Comparison of ENCODE assay signal across 8 cellular contexts in the genomic region with DNA sequence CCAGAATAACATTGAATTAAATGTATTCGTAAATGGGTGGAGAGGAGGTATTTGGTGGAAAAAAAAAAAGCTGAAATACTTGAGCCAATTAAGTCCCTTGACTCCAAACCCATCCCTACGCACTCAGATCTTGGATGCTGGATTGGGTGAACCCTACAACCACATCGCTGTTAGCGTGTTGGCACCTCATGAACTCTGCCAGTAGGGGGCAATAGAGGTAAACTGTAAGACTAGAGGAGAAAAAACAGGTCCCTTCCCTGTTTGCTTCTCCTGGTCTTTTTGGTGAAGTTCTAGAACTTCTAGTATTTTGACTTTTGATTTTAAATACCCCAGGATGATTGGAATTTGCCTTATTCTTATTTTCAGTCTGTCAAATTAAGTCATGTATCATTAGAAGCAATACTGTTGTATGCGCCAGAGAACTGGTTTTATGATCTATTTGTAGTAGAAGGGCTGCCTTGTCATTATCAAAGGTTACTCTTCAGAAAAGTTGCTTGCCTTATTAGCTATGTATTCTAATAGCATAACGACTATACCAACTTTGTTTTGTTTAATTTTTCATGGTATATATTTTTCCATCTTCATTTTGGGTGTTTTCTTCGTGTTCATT. TPM values are rescaled to one million over a fixed set of nuclear protein-coding genes. Genes with fewer than 3 reads are reported as not detected.
DNase-seq lines count a peak whose midpoint lies in the region; ATAC-seq and TF ChIP-seq lines count a peak whose summit lies in the region.

No MANE protein-coding gene starts in this region.

- no peak overlapping the region for H2BK15ac ChIP-seq in H9 (ENCODE audit: low read depth, low read length)

- H3K79me1 ChIP-seq in H9 (ENCODE audit: insufficient read depth, low read depth, low read length, poor library complexity, severe bottlenecking), result no peaks in the 10 kb centered on the region

- H3K4me3 Mint-ChIP-seq in H9, result no peak overlapping the region
- no peak overlapping the region for H3K4me3 Mint-ChIP-seq in naive thymus-derived CD4-positive, alpha-beta T cell
- H3K4me3 Mint-ChIP-seq in activated T-helper 1 cell treated with anti-CD3 and anti-CD28 coated beads, Interleukin-12 subunit alpha, Interleukin-12 subunit beta, Interleukin-2, Interleukin-4 antibody, amounts not matched to agents 30 ng/mL and 10 ng/mL and 1 ng/mL, durations not matched to agents 14 hours and 24 hours and 36 hours, result no peak overlapping the region

- H3K23me2 ChIP-seq in H9 (ENCODE audit: insufficient read length, low read depth, low read length, poor library complexity, severe bottlenecking), result no peaks in the 10 kb centered on the region

- no peak overlapping the region for H4K91ac ChIP-seq in H9 (ENCODE audit: insufficient read length, low read depth, low read length)

- H4K8ac ChIP-seq in H9 (replicated peaks; ENCODE audit: insufficient read length, low read depth, low read length), result no peak overlapping the region

- no peaks in the 10 kb centered on the region for H3K4me1 ChIP-seq in H9 (ENCODE audit: insufficient read depth, low read length)
- no peaks in the 10 kb centered on the region for H3K4me1 ChIP-seq in naive thymus-derived CD4-positive, alpha-beta T cell (ENCODE audit: control insufficient read depth in 2 of 2, insufficient read depth in 2 of 2, low read length in 2 of 2)

- CTCF ChIA-PET in AG04450 (lab: Charles Lee), result no interaction called here
- CTCF ChIA-PET in naive thymus-derived CD4-positive, alpha-beta T cell (lab: Charles Lee), result no interaction called here

- H2BK20ac ChIP-seq in H9 (ENCODE audit: low read depth, low read length, poor library complexity, severe bottlenecking), result no peak overlapping the region

- no peak overlapping the region for H2AK5ac ChIP-seq in H9 (ENCODE audit: insufficient read length, low read length)

- H3K4me1 Mint-ChIP-seq in H9, result no peaks in the 10 kb centered on the region
- peaks cover 0 to 3% (median 0%) of the 10 kb centered on the region in 7 donors for H3K4me1 Mint-ChIP-seq in naive thymus-derived CD4-positive, alpha-beta T cell
- no peaks in the 10 kb centered on the region for H3K4me1 Mint-ChIP-seq in activated T-helper 1 cell treated with anti-CD3 and anti-CD28 coated beads, Interleukin-12 subunit alpha, Interleukin-12 subunit beta, Interleukin-2, Interleukin-4 antibody, amounts not matched to agents 30 ng/mL and 10 ng/mL and 1 ng/mL, durations not matched to agents 14 hours and 24 hours and 36 hours (ENCODE audit: low read depth)

- H3K79me2 ChIP-seq in H9 (ENCODE audit: insufficient read depth, low read length), result no peaks in the 10 kb centered on the region

- no peak overlapping the region for H4K5ac ChIP-seq in H9 (ENCODE audit: insufficient read length, low read depth, low read length)

- no peak overlapping the region for H2BK5ac ChIP-seq in H9 (ENCODE audit: insufficient read length, low read length)

- no peak overlapping the region for H3K18ac ChIP-seq in H9 (ENCODE audit: insufficient read length, low read depth, low read length)

- H3K14ac ChIP-seq in H9 (ENCODE audit: insufficient read depth, low read length), result no peak overlapping the region

- no peaks in the 10 kb centered on the region for H3K36me3 ChIP-seq in naive thymus-derived CD4-positive, alpha-beta T cell (ENCODE audit: control insufficient read depth in 2 of 3, insufficient read depth in 3 of 3, low read length in 3 of 3)

- H4K20me1 ChIP-seq in H9 (ENCODE audit: control insufficient read depth, insufficient read depth, insufficient read length), result no peaks in the 10 kb centered on the region

- no peak overlapping the region for H3K9ac ChIP-seq in H9 (ENCODE audit: extremely low read depth, insufficient read length, low read length)

- no peak overlapping the region for H3K4ac ChIP-seq in H9 (ENCODE audit: low read depth, low read length)

- no peak overlapping the region for H3K23ac ChIP-seq in H9 (ENCODE audit: insufficient read length, low read depth, low read length)

- H3K4me3 ChIP-seq in AG04450 (ENCODE audit: low read depth, low read length) (no peak overlapping the region), dorsolateral prefrontal cortex (no peak overlapping the region)
- H3K4me3 ChIP-seq in naive thymus-derived CD4-positive, alpha-beta T cell (ENCODE audit: low read length), result no peak overlapping the region

- no peak overlapping the region for H2BK12ac ChIP-seq in H9 (ENCODE audit: insufficient read length, low read depth, low read length)

- WGBS in H9 (ENCODE audit: extremely low coverage, insufficient read length, low lambda C conversion rate), result no CpG with 5 or more reads among the region's 7 CpGs

- no peak for DNase-seq in AG04450 (ENCODE audit: low read depth, low spot score)
- peak; percentile 32 for DNase-seq in GM10266 (ENCODE audit: extremely low spot score)
- DNase-seq in H9, result peak; percentile 63
- DNase-seq in KG1 (lab: John Stamatoyannopoulos, UW), result peak; percentile 64
- DNase-seq in SK-N-DZ (ENCODE audit: low spot score), result peak; percentile 62
- DNase-seq in dorsolateral prefrontal cortex, result peak in 4 of 10 donors; percentile 4 to 36 (median 25)
- peak in 6 of 9 donors; percentile 1 to 13 (median 10) for DNase-seq in naive thymus-derived CD4-positive, alpha-beta T cell
- DNase-seq in activated T-helper 1 cell treated with anti-CD3 and anti-CD28 coated beads, Interleukin-12 subunit alpha, Interleukin-12 subunit beta, Interleukin-2, Interleukin-4 antibody, amounts not matched to agents 30 ng/mL and 10 ng/mL and 1 ng/mL, durations not matched to agents 14 hours and 24 hours and 36 hours (ENCODE audit: low spot score), result no peak

- H3K36me3 Mint-ChIP-seq in H9 (ENCODE audit: insufficient read depth in 1 of 3, low read depth in 3 of 3), result no peaks in the 10 kb centered on the region
- no peaks in the 10 kb centered on the region for H3K36me3 Mint-ChIP-seq in naive thymus-derived CD4-positive, alpha-beta T cell
- no peaks in the 10 kb centered on the region for H3K36me3 Mint-ChIP-seq in activated T-helper 1 cell treated with anti-CD3 and anti-CD28 coated beads, Interleukin-12 subunit alpha, Interleukin-12 subunit beta, Interleukin-2, Interleukin-4 antibody, amounts not matched to agents 30 ng/mL and 10 ng/mL and 1 ng/mL, durations not matched to agents 14 hours and 24 hours and 36 hours (ENCODE audit: low read depth)

- no peak overlapping the region for H3K56ac ChIP-seq in H9 (ENCODE audit: insufficient read length, low read depth, low read length)

- H3K27me3 ChIP-seq in AG04450 (ENCODE audit: control insufficient read depth, insufficient read depth, low read length), result no peaks in the 10 kb centered on the region
- H3K27me3 ChIP-seq in H9 (ENCODE audit: insufficient read depth, low read length), result no peaks in the 10 kb centered on the region
- no peaks in the 10 kb centered on the region for H3K27me3 ChIP-seq in dorsolateral prefrontal cortex
- H3K27me3 ChIP-seq in naive thymus-derived CD4-positive, alpha-beta T cell (ENCODE audit: control insufficient read depth in 2 of 2, insufficient read depth in 2 of 2, low read length in 2 of 2), result no peaks in the 10 kb centered on the region

- H3T11ph ChIP-seq in H9 (ENCODE audit: low read length), result no peak overlapping the region

- H3K27ac ChIP-seq in AG04450 (ENCODE audit: low read depth, low read length), result no peak overlapping the region
- no peak overlapping the region for H3K27ac ChIP-seq in H9 (ENCODE audit: insufficient read length, low read depth, low read length)
- no peak overlapping the region for H3K27ac ChIP-seq in dorsolateral prefrontal cortex
- H3K27ac ChIP-seq in naive thymus-derived CD4-positive, alpha-beta T cell (ENCODE audit: low read depth, low read length), result no peak overlapping the region

- H3K27me3 Mint-ChIP-seq in H9 (ENCODE audit: low read depth), result no peaks in the 10 kb centered on the region; the same call in 1 of the 2 replicates
- H3K27me3 Mint-ChIP-seq in naive thymus-derived CD4-positive, alpha-beta T cell, result peaks cover 0 to 12% (median 7%) of the 10 kb centered on the region in 5 donors
- H3K27me3 Mint-ChIP-seq in activated T-helper 1 cell treated with anti-CD3 and anti-CD28 coated beads, Interleukin-12 subunit alpha, Interleukin-12 subunit beta, Interleukin-2, Interleukin-4 antibody, amounts not matched to agents 30 ng/mL and 10 ng/mL and 1 ng/mL, durations not matched to agents 14 hours and 24 hours and 36 hours (ENCODE audit: insufficient read depth), result peaks cover 3% of the 10 kb centered on the region

- no peak overlapping the region for H2AFZ ChIP-seq in H9 (ENCODE audit: low read length)

- H3K27ac Mint-ChIP-seq in H9, result no peak overlapping the region
- H3K27ac Mint-ChIP-seq in naive thymus-derived CD4-positive, alpha-beta T cell, result no peak overlapping the region
- H3K27ac Mint-ChIP-seq in activated T-helper 1 cell treated with anti-CD3 and anti-CD28 coated beads, Interleukin-12 subunit alpha, Interleukin-12 subunit beta, Interleukin-2, Interleukin-4 antibody, amounts not matched to agents 30 ng/mL and 10 ng/mL and 1 ng/mL, durations not matched to agents 14 hours and 24 hours and 36 hours, result no peak overlapping the region

- H3K4me2 ChIP-seq in H9 (ENCODE audit: insufficient read depth, insufficient read length, low read length), result no peak overlapping the region

- POLR2A ChIA-PET in AG04450 (lab: Yijun Ruan, JAX), result no interaction called here
- POLR2A ChIA-PET in naive thymus-derived CD4-positive, alpha-beta T cell (lab: Charles Lee), result no interaction called here

- TF ChIP-seq CTCF in AG04450 (IDR thresholded peaks at IDR 0.05; ENCODE audit: low read depth, low read length) (peak; percentile 26), GM10266 (IDR thresholded peaks at IDR 0.05; ENCODE audit: control insufficient read depth, insufficient read depth, low read depth, missing control alignments) (peak; percentile 81), H9 (conservative IDR thresholded peaks at IDR 0.05) (peak; percentile 92), dorsolateral prefrontal cortex (IDR thresholded peaks at IDR 0.05 in 54 of 56, conservative IDR thresholded peaks at IDR 0.05 in 2 of 56; ENCODE audit: low read depth in 1 of 56, partially characterized antibody in 56 of 56) (peak in 55 of 56 donors; percentile 39 to 75 (median 59))

- peaks cover 2 to 5% of the 10 kb centered on the region in 2 experiments; a peak in 4 of 5 replicates for H3K9me3 Mint-ChIP-seq in H9
- peaks cover 0 to 1% (median 0%) of the 10 kb centered on the region in 11 donors for H3K9me3 Mint-ChIP-seq in naive thymus-derived CD4-positive, alpha-beta T cell
- no peaks in the 10 kb centered on the region for H3K9me3 Mint-ChIP-seq in activated T-helper 1 cell treated with anti-CD3 and anti-CD28 coated beads, Interleukin-12 subunit alpha, Interleukin-12 subunit beta, Interleukin-2, Interleukin-4 antibody, amounts not matched to agents 30 ng/mL and 10 ng/mL and 1 ng/mL, durations not matched to agents 14 hours and 24 hours and 36 hours

- ATAC-seq in naive thymus-derived CD4-positive, alpha-beta T cell, result no peak

- peaks cover 6% of the 10 kb centered on the region for H3K9me3 ChIP-seq in AG04450 (ENCODE audit: control insufficient read depth, insufficient read depth, low read length)
- H3K9me3 ChIP-seq in H9 (ENCODE audit: control insufficient read depth, low read depth, low read length), result no peaks in the 10 kb centered on the region
- H3K9me3 ChIP-seq in naive thymus-derived CD4-positive, alpha-beta T cell (ENCODE audit: control insufficient read depth in 2 of 3, low read length in 3 of 3), result no peaks in the 10 kb centered on the region

- intact Hi-C loops in dorsolateral prefrontal cortex (cut with DNase I), result no loop called here
- intact Hi-C loops in naive thymus-derived CD4-positive, alpha-beta T cell (cut with micrococcal nuclease), result loop anchor here (5.0 to 10.0 kb wide), 3 partner anchors 253 to 1126 kb away; no protein-coding TSS in a partner anchor
- intact Hi-C loops in activated T-helper 1 cell treated with anti-CD3 and anti-CD28 coated beads, Interleukin-12 subunit alpha, Interleukin-12 subunit beta, Interleukin-2, Interleukin-4 antibody, amounts not matched to agents 30 ng/mL and 10 ng/mL and 1 ng/mL, durations not matched to agents 14 hours and 24 hours and 36 hours (cut with micrococcal nuclease), result loop anchor here (5.0 kb wide), 1 partner anchor 176 kb away; a partner anchor contains a TSS

- H2BK120ac ChIP-seq in H9 (ENCODE audit: low read depth, low read length, poor library complexity, severe bottlenecking), result no peak overlapping the region

RNA-seq across cellular contexts. Expression of a gene that starts 1.9 kb away (rescaled TPM):
- not detected in 2 replicates for polyA plus RNA-seq in AG04450 (2011; rRNA removed)
- not detected in 2 replicates for polyA minus RNA-seq in AG04450 (2011; rRNA and poly(A)+ RNA removed)
- total RNA-seq in H9 (2021), result not detected in 2 replicates
- not detected in 2 replicates for polyA plus RNA-seq in SK-N-DZ (2014; cell fraction: cytosol; rRNA removed)
- polyA plus RNA-seq in SK-N-DZ (2014; cell fraction: nucleus; rRNA removed), result not detected in 2 replicates
- total RNA-seq in dorsolateral prefrontal cortex, result not detected
- not detected for total RNA-seq in naive thymus-derived CD4-positive, alpha-beta T cell
- polyA plus RNA-seq in naive thymus-derived CD4-positive, alpha-beta T cell, result not detected
- not detected in 2 replicates for total RNA-seq in activated T-helper 1 cell treated with anti-CD3 and anti-CD28 coated beads, Interleukin-12 subunit alpha, Interleukin-12 subunit beta, Interleukin-2, Interleukin-4 antibody, amounts not matched to agents 30 ng/mL and 10 ng/mL and 1 ng/mL, durations not matched to agents 14 hours and 24 hours and 36 hours

RNA-seq across cellular contexts. Expression of a gene that starts 35.1 kb away (rescaled TPM):
- not detected in 2 replicates for polyA plus RNA-seq in AG04450 (2011; rRNA removed)
- not detected in 2 replicates for polyA minus RNA-seq in AG04450 (2011; rRNA and poly(A)+ RNA removed)
- total RNA-seq in H9 (2021) (not detected in 2 replicates), dorsolateral prefrontal cortex (not detected)
- not detected in 2 replicates for polyA plus RNA-seq in SK-N-DZ (2014; cell fraction: cytosol; rRNA removed)
- not detected in 2 replicates for polyA plus RNA-seq in SK-N-DZ (2014; cell fraction: nucleus; rRNA removed)
- total RNA-seq in naive thymus-derived CD4-positive, alpha-beta T cell, result not detected
- not detected for polyA plus RNA-seq in naive thymus-derived CD4-positive, alpha-beta T cell
- total RNA-seq in activated T-helper 1 cell treated with anti-CD3 and anti-CD28 coated beads, Interleukin-12 subunit alpha, Interleukin-12 subunit beta, Interleukin-2, Interleukin-4 antibody, amounts not matched to agents 30 ng/mL and 10 ng/mL and 1 ng/mL, durations not matched to agents 14 hours and 24 hours and 36 hours, result not detected in 2 replicates

RNA-seq across cellular contexts. Expression of a gene that starts 57.0 kb away (rescaled TPM):
- polyA plus RNA-seq in AG04450 (2011; rRNA removed), result not detected in 2 replicates
- not detected in 2 replicates for polyA minus RNA-seq in AG04450 (2011; rRNA and poly(A)+ RNA removed)
- total RNA-seq in H9 (2021) (not detected in 2 replicates), dorsolateral prefrontal cortex (1 to 10 TPM in 5 of 120 experiments, under 1 TPM in 11, not detected in 104; 0.52 to 1.1 (median 0.62) TPM)
- not detected in 2 replicates for polyA plus RNA-seq in SK-N-DZ (2014; cell fraction: cytosol; rRNA removed)
- not detected in 2 replicates for polyA plus RNA-seq in SK-N-DZ (2014; cell fraction: nucleus; rRNA removed)
- total RNA-seq in naive thymus-derived CD4-positive, alpha-beta T cell, result not detected
- not detected for polyA plus RNA-seq in naive thymus-derived CD4-positive, alpha-beta T cell
- not detected in 2 replicates for total RNA-seq in activated T-helper 1 cell treated with anti-CD3 and anti-CD28 coated beads, Interleukin-12 subunit alpha, Interleukin-12 subunit beta, Interleukin-2, Interleukin-4 antibody, amounts not matched to agents 30 ng/mL and 10 ng/mL and 1 ng/mL, durations not matched to agents 14 hours and 24 hours and 36 hours

Comparison
In these comparisons a context has a peak if more than half of its experiments do, and no peak if none do; other contexts are left out.
1. DNase-seq: peak in GM10266 (single experiment), H9 (single experiment), KG1 (single experiment), SK-N-DZ (single experiment) and naive thymus-derived CD4-positive, alpha-beta T cell (6 of 9); none in AG04450 (single experiment) and activated T-helper 1 cell treated with anti-CD3 and anti-CD28 coated beads, Interleukin-12 subunit alpha, Interleukin-12 subunit beta, Interleukin-2, Interleukin-4 antibody, amounts not matched to agents 30 ng/mL and 10 ng/mL and 1 ng/mL, durations not matched to agents 14 hours and 24 hours and 36 hours (single experiment).
2. CTCF ChIP-seq: peak in every context shown above with its lines; median percentile 92 in H9; 81 in GM10266; 59 in dorsolateral prefrontal cortex; 26 in AG04450.
3. intact Hi-C loops: an anchor here in naive thymus-derived CD4-positive, alpha-beta T cell (5.0 to 10.0 kb wide) and activated T-helper 1 cell treated with anti-CD3 and anti-CD28 coated beads, Interleukin-12 subunit alpha, Interleukin-12 subunit beta, Interleukin-2, Interleukin-4 antibody, amounts not matched to agents 30 ng/mL and 10 ng/mL and 1 ng/mL, durations not matched to agents 14 hours and 24 hours and 36 hours (5.0 kb wide); none called in dorsolateral prefrontal cortex.